Comparison of ENCODE assay signal across 17 cellular contexts in genomic region chr22:24225044-24225601, GRCh38.
"Had no signal": no experiment of that assay in that cellular context is flagged by ENCODE, and none has a peak within 500 bp of the region (broad histone marks: within the 10 kb centered on the region; RNA-seq: fewer than 3 reads in every experiment).

No MANE protein-coding gene starts in this region.

- DNase-seq: KBM-7, MV-4-11, NCI-H1048, NCI-H1105, NCI-H1417, NCI-H1436 treated with DMSO at 0.1 percent for 48 hours, NCI-H1694, NCI-H187 treated with DMSO at 0.1 percent for 48 hours, NCI-H2081, NCI-H2107, NCI-H2227 treated with DMSO at 0.1 percent for 48 hours, NCI-H510A, NCI-H524 treated with DMSO at 0.1 percent for 48 hours, NCI-H69, NCI-H774, RPMI8226, SHP77 had no signal
